20 cellular contexts compared by ENCODE assay signal in the genomic region with DNA sequence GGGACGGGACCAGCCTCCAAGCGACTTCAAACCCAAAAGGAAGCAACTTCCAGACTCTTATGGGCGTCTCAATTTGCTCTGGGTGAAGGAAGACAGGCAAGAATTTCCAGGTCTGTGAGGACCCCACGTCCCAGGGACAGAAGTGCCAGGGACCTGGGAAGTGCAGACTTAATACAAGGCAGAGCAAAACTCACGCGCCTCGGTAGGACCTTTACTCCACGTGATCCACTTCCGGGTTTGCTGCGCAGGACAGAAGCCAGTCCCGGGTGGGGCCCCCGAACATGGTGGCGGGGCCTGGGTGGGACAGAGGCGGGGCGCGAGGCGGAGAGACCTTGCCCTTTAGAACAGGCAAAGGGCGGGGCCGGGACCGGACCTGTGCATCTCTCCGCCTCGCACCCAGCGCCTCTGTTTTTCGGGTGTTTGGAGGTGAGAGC.
"Had no signal": no experiment of that assay in that cellular context is flagged by ENCODE, and none has a peak within 500 bp of the region (broad histone marks: within the 10 kb centered on the region; RNA-seq: fewer than 3 reads in every experiment).

No MANE protein-coding gene starts in this region.

- H3K4me3 Mint-ChIP-seq: activated T-cell treated with anti-CD3 and anti-CD28 coated beads, Interleukin-2, amount 50 U/mL, for 72 hours; immature natural killer cell; natural killer cell treated with Interleukin-12 subunit alpha and Interleukin-12 subunit beta and Interleukin-15 and Interleukin-18, amount 100 ng/mL, for 72 hours; stimulated activated naive CD8-positive, alpha-beta T cell treated with anti-CD3 and anti-CD28 coated beads, Interleukin-15, Interleukin-2, amounts not matched to agents 100 ng/mL and 50 ng/mL, for 24 hours; T-helper 2 cell treated with Interferon-gamma antibody and Interleukin-4, amounts not matched to agents 5 μg/mL and 100 μg/mL, for 36 hours had no signal

- H3K27ac ChIP-seq: colonic mucosa, gastroesophageal sphincter, upper lobe of left lung, vagina had no signal

- DNase-seq: activated CD4-positive, alpha-beta T cell treated with anti-CD3 and anti-CD28 coated beads for 4 hours; activated CD4-positive, alpha-beta T cell treated with anti-CD3 and anti-CD28 coated beads, Interleukin-2, amount 50 U/mL, for 4 hours; activated naive CD4-positive, alpha-beta T cell; activated T-cell treated with anti-CD3 and anti-CD28 coated beads for 4 hours; activated T-cell treated with anti-CD3 and anti-CD28 coated beads, Interleukin-2, amount 50 U/mL, for 72 hours; cerebellar nuclear complex; colonic mucosa; effector memory CD4-positive, alpha-beta T cell; erythroblast; hypothalamus; immature natural killer cell; right cardiac atrium; stimulated activated CD4-positive, alpha-beta T cell treated with anti-CD3 and anti-CD28 coated beads, Interleukin-2, amount 100 ng/mL, for 48 hours had no signal

- H3K27ac Mint-ChIP-seq: activated T-cell treated with anti-CD3 and anti-CD28 coated beads, Interleukin-2, amount 50 U/mL, for 72 hours; stimulated activated naive CD8-positive, alpha-beta T cell treated with anti-CD3 and anti-CD28 coated beads, Interleukin-15, Interleukin-2, amounts not matched to agents 100 ng/mL and 50 ng/mL, for 24 hours; T-helper 2 cell treated with Interferon-gamma antibody and Interleukin-4, amounts not matched to agents 5 μg/mL and 100 μg/mL, for 36 hours had no signal

- H3K4me1 ChIP-seq: colonic mucosa, gastroesophageal sphincter, upper lobe of left lung, vagina had no signal

- H3K36me3 ChIP-seq: colonic mucosa had no signal

- ATAC-seq: activated naive CD4-positive, alpha-beta T cell treated with anti-CD3 and anti-CD28 coated beads, Interleukin-2, amount 50 U/mL, for 72 hours; activated T-cell treated with anti-CD3 and anti-CD28 coated beads, Interleukin-2, amount 50 U/mL, for 72 hours; gastroesophageal sphincter; natural killer cell treated with Interleukin-12 subunit alpha and Interleukin-12 subunit beta and Interleukin-15 and Interleukin-18, amount 100 ng/mL, for 72 hours had no signal

- H3K4me3 ChIP-seq: colonic mucosa, gastroesophageal sphincter, upper lobe of left lung, vagina had no signal

- H3K27me3 ChIP-seq: colonic mucosa, gastroesophageal sphincter, upper lobe of left lung, vagina had no signal

- H3K27me3 Mint-ChIP-seq: natural killer cell treated with Interleukin-12 subunit alpha and Interleukin-12 subunit beta and Interleukin-15 and Interleukin-18, amount 100 ng/mL, for 72 hours; stimulated activated naive CD8-positive, alpha-beta T cell treated with anti-CD3 and anti-CD28 coated beads, Interleukin-15, Interleukin-2, amounts not matched to agents 100 ng/mL and 50 ng/mL, for 24 hours had no signal

- H3K9me3 ChIP-seq: colonic mucosa, gastroesophageal sphincter, vagina had no signal

- H3K9me3 Mint-ChIP-seq: immature natural killer cell; natural killer cell treated with Interleukin-12 subunit alpha and Interleukin-12 subunit beta and Interleukin-15 and Interleukin-18, amount 100 ng/mL, for 72 hours had no signal
